15 cellular contexts compared by ENCODE assay signal in the genomic region with DNA sequence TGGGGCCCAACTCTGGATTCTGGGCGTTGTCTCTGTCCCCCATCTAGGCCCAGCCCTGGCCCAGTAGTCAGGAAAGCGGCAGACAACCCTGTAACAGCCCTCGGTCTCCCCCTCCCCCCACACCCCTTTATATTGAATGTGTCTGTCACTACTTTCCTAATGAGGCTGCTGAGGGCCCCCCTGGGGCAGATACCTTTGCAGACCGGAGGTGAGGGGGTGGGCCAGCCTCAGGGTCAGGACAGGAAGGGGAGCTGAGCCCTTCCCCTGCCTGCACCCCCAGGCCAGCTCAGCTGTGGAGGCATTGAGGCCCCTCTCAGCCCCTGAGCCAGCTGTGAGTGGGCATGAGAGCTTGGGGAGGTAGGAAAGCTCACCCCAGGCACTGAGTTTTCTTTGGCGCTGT. TPM values are rescaled to one million over a fixed set of nuclear protein-coding genes. Genes with fewer than 3 reads are reported as not detected.
DNase-seq lines count a peak whose midpoint lies in the region; ATAC-seq and TF ChIP-seq lines count a peak whose summit lies in the region.
"Had no signal": no experiment of that assay in that cellular context is flagged by ENCODE, and none has a peak within 500 bp of the region (broad histone marks: within the 10 kb centered on the region; RNA-seq: fewer than 3 reads in every experiment).

No MANE protein-coding gene starts in this region.

- H2AK5ac ChIP-seq in neuronal stem cell (ENCODE audit: low read depth, low read length): no peak overlapping the region

- H3K4me3 ChIP-seq in mammary epithelial cell (replicated peaks in 1 of 3; ENCODE audit: insufficient read depth in 1 of 3, low read depth in 2 of 3, low read length in 3 of 3) (no peak overlapping the region), dorsolateral prefrontal cortex (no peak overlapping the region), neuronal stem cell (ENCODE audit: low read length in 2 of 2) (no peak overlapping the region), upper lobe of left lung (no peak overlapping the region), testis (no peak overlapping the region)
- H3K4me3 ChIP-seq: thoracic aorta had no signal

- H3K36me3 ChIP-seq in mammary epithelial cell (ENCODE audit: insufficient read depth, low read length) (no peaks in the 10 kb centered on the region), neuronal stem cell (replicated peaks in 1 of 2; ENCODE audit: control insufficient read depth in 2 of 2, insufficient read depth in 2 of 2, low read length in 2 of 2) (peaks cover 0 to 11% of the 10 kb centered on the region in 2 donors), upper lobe of left lung (no peaks in the 10 kb centered on the region), testis (ENCODE audit: low read depth, missing control alignments) (no peaks in the 10 kb centered on the region)
- H3K36me3 ChIP-seq: thoracic aorta had no signal

- H3K4me3 Mint-ChIP-seq in MCF 10A (ENCODE audit: unreplicated experiment): no peak overlapping the region
- H3K4me3 Mint-ChIP-seq in T-helper 2 cell treated with Interferon-gamma antibody and Interleukin-4, amounts not matched to agents 5 μg/mL and 100 μg/mL, for 36 hours: no peak overlapping the region
- H3K4me3 Mint-ChIP-seq in activated T-helper 17 cell treated with anti-CD3 and anti-CD28 coated beads, Interleukin-2, amount 50 U/mL, for 72 hours: no peak overlapping the region

- peaks cover 22% of the 10 kb centered on the region for H3K79me1 ChIP-seq in neuronal stem cell (ENCODE audit: low read depth, low read length)

- peaks cover 54% of the 10 kb centered on the region for H3K4me1 ChIP-seq in mammary epithelial cell (ENCODE audit: insufficient read depth, low read length)
- peaks cover 52 to 54% of the 10 kb centered on the region in 2 donors for H3K4me1 ChIP-seq in neuronal stem cell (ENCODE audit: control insufficient read depth in 2 of 2, insufficient read depth in 1 of 2, low read depth in 1 of 2, low read length in 2 of 2)
- peaks cover 60 to 78% (median 64%) of the 10 kb centered on the region in 4 donors for H3K4me1 ChIP-seq in upper lobe of left lung
- peaks cover 70% of the 10 kb centered on the region for H3K4me1 ChIP-seq in testis

- no peak overlapping the region for H3K9ac ChIP-seq in mammary epithelial cell (ENCODE audit: insufficient read depth, low read length)
- H3K9ac ChIP-seq in neuronal stem cell (ENCODE audit: low read depth, low read length, poor library complexity): peak overlapping the region; percentile 56

- H3K4me2 ChIP-seq in mammary epithelial cell (ENCODE audit: insufficient read depth, low read depth, low read length) (no peak overlapping the region), neuronal stem cell (ENCODE audit: insufficient read depth, low read length, poor library complexity, severe bottlenecking) (peak overlapping the region; percentile 36)

- H3K4me1 Mint-ChIP-seq in MCF 10A (ENCODE audit: insufficient read depth, unreplicated experiment): peaks cover 40% of the 10 kb centered on the region
- peaks cover 25% of the 10 kb centered on the region for H3K4me1 Mint-ChIP-seq in T-helper 2 cell treated with Interferon-gamma antibody and Interleukin-4, amounts not matched to agents 5 μg/mL and 100 μg/mL, for 36 hours (ENCODE audit: low read depth)
- H3K4me1 Mint-ChIP-seq in activated T-helper 17 cell treated with anti-CD3 and anti-CD28 coated beads, Interleukin-2, amount 50 U/mL, for 72 hours: peaks cover 15% of the 10 kb centered on the region

- no peak for TF ChIP-seq EP300 in upper lobe of left lung (IDR thresholded peaks at IDR 0.05)

- H2AFZ ChIP-seq in mammary epithelial cell (ENCODE audit: low read depth, low read length) (no peak overlapping the region), neuronal stem cell (ENCODE audit: low read length) (no peak overlapping the region)

- H2BK120ac ChIP-seq in neuronal stem cell (ENCODE audit: low read depth, low read length): no peak overlapping the region

- intact Hi-C loops in MCF 10A (cut with micrococcal nuclease) (no loop called here), mammary epithelial cell (cut with micrococcal nuclease) (no loop called here), dorsolateral prefrontal cortex (cut with DNase I) (loop anchor here in 1 of 2 donors (5.0 kb wide), 1 partner anchor 39 kb away; no protein-coding TSS in a partner anchor), testis (cut with DNase I; ENCODE audit: low total_unique reads) (no loop called here)

- peaks cover 11% of the 10 kb centered on the region for H3K36me3 Mint-ChIP-seq in MCF 10A (ENCODE audit: insufficient read depth, unreplicated experiment)
- no peaks in the 10 kb centered on the region for H3K36me3 Mint-ChIP-seq in T-helper 2 cell treated with Interferon-gamma antibody and Interleukin-4, amounts not matched to agents 5 μg/mL and 100 μg/mL, for 36 hours (ENCODE audit: low read depth)
- H3K36me3 Mint-ChIP-seq in activated T-helper 17 cell treated with anti-CD3 and anti-CD28 coated beads, Interleukin-2, amount 50 U/mL, for 72 hours (ENCODE audit: low read depth): no peaks in the 10 kb centered on the region

- no peak for ATAC-seq in upper lobe of left lung (ENCODE audit: low FRiP score in 2 of 2)
- no peak for ATAC-seq in activated T-helper 17 cell treated with anti-CD3 and anti-CD28 coated beads, Interleukin-2, amount 50 U/mL, for 72 hours (replicated peaks)
- ATAC-seq: sciatic nerve had no signal

- no peak overlapping the region for H3K23ac ChIP-seq in neuronal stem cell (ENCODE audit: low read depth, low read length, poor library complexity)

- dilution Hi-C loops in mammary epithelial cell (cut with HindIII; ENCODE audit: low sequenced_read_pairs): no loop called here

- 55% methylated on average over 4 of the region's 5 CpGs for WGBS in mammary epithelial cell (ENCODE audit: low coverage, missing lambda C conversion rate)
- no CpG with 5 or more reads among the region's 5 CpGs for WGBS in neuronal stem cell (ENCODE audit: extremely low coverage in 2 of 2, insufficient read length in 2 of 2, insufficient replicate concordance in 1 of 2), 2 donors
- WGBS in upper lobe of left lung, 2 donors: 74 to 76% methylated on average over 5 of the region's 5 CpGs
- WGBS in testis, 2 donors: 79 to 88% methylated on average over 1 to 5 of the region's 5 CpGs

- TF ChIP-seq CTCF in MCF 10A (IDR thresholded peaks at IDR 0.05; ENCODE audit: unreplicated experiment) (no peak), mammary epithelial cell (conservative IDR thresholded peaks at IDR 0.05 in 1 of 2, IDR thresholded peaks at IDR 0.05 in 1 of 2; ENCODE audit: extremely low read depth in 1 of 2, insufficient read depth in 1 of 2, low read depth in 1 of 2, low read length in 2 of 2) (no peak), dorsolateral prefrontal cortex (IDR thresholded peaks at IDR 0.05 in 54 of 56, conservative IDR thresholded peaks at IDR 0.05 in 2 of 56; ENCODE audit: low read depth in 1 of 56, partially characterized antibody in 56 of 56) (no peak), upper lobe of left lung (IDR thresholded peaks at IDR 0.05) (no peak), testis (IDR thresholded peaks at IDR 0.05) (no peak)

- H2BK12ac ChIP-seq in neuronal stem cell (ENCODE audit: low read length): no peak overlapping the region

- TF ChIP-seq POLR2A in upper lobe of left lung (IDR thresholded peaks at IDR 0.05) (no peak), testis (IDR thresholded peaks at IDR 0.05) (no peak)

- POLR2A ChIA-PET in MCF 10A (lab: Yijun Ruan, JAX): interaction anchor here (0.7 kb wide), 1 partner anchor 14 kb away, joined by 3 read pairs; no protein-coding TSS in a partner anchor

- no peak overlapping the region for H3K27ac ChIP-seq in mammary epithelial cell (ENCODE audit: insufficient read depth, low read depth, low read length)
- H3K27ac ChIP-seq in dorsolateral prefrontal cortex: peak overlapping the region in 45 of 59 donors; percentile 4 to 99 (median 57)
- H3K27ac ChIP-seq in neuronal stem cell (replicated peaks; ENCODE audit: low read length): no peak overlapping the region
- H3K27ac ChIP-seq in upper lobe of left lung: peak overlapping the region; percentile 3 to 97 (median 51)
- H3K27ac ChIP-seq in testis: no peak overlapping the region

- H3K9me3 ChIP-seq in mammary epithelial cell (replicated peaks; ENCODE audit: insufficient read depth, low read length): no peaks in the 10 kb centered on the region
- no peaks in the 10 kb centered on the region for H3K9me3 ChIP-seq in neuronal stem cell (replicated peaks in 1 of 2; ENCODE audit: control insufficient read depth in 2 of 2, insufficient read depth in 1 of 2, low read depth in 1 of 2, low read length in 2 of 2)
- H3K9me3 ChIP-seq in upper lobe of left lung: no peaks in the 10 kb centered on the region
- no peaks in the 10 kb centered on the region for H3K9me3 ChIP-seq in testis
- H3K9me3 ChIP-seq: thoracic aorta had no signal

- in situ Hi-C loops in mammary epithelial cell (cut with MboI; ENCODE audit: low sequenced_read_pairs in 2 of 2): loop anchor here in 1 of 2 donors (25.0 kb wide), 2 partner anchors 114 to 339 kb away; partner anchors contain the start of genes ATPAF2 and GID4

- no peak overlapping the region for H2BK15ac ChIP-seq in neuronal stem cell (ENCODE audit: low read length)

- peak overlapping the region; percentile 78 for H3K27ac Mint-ChIP-seq in MCF 10A (ENCODE audit: low read depth, unreplicated experiment)
- H3K27ac Mint-ChIP-seq in T-helper 2 cell treated with Interferon-gamma antibody and Interleukin-4, amounts not matched to agents 5 μg/mL and 100 μg/mL, for 36 hours: no peak overlapping the region
- no peak overlapping the region for H3K27ac Mint-ChIP-seq in activated T-helper 17 cell treated with anti-CD3 and anti-CD28 coated beads, Interleukin-2, amount 50 U/mL, for 72 hours

- no peaks in the 10 kb centered on the region for H3K9me3 Mint-ChIP-seq in MCF 10A (ENCODE audit: unreplicated experiment)
- no peaks in the 10 kb centered on the region for H3K9me3 Mint-ChIP-seq in T-helper 2 cell treated with Interferon-gamma antibody and Interleukin-4, amounts not matched to agents 5 μg/mL and 100 μg/mL, for 36 hours
- no peaks in the 10 kb centered on the region for H3K9me3 Mint-ChIP-seq in activated T-helper 17 cell treated with anti-CD3 and anti-CD28 coated beads, Interleukin-2, amount 50 U/mL, for 72 hours

- H3K27me3 ChIP-seq in mammary epithelial cell (ENCODE audit: insufficient read depth, low read length) (no peaks in the 10 kb centered on the region), dorsolateral prefrontal cortex (no peaks in the 10 kb centered on the region), neuronal stem cell (ENCODE audit: control insufficient read depth in 3 of 3, insufficient read depth in 3 of 3, low read depth in 1 of 3, low read length in 3 of 3) (peaks cover 0 to 24% (median 0%) of the 10 kb centered on the region in 3 experiments), upper lobe of left lung (no peaks in the 10 kb centered on the region), testis (no peaks in the 10 kb centered on the region)

- H3K27me3 Mint-ChIP-seq in MCF 10A (ENCODE audit: insufficient read depth, unreplicated experiment): no peaks in the 10 kb centered on the region
- H3K27me3 Mint-ChIP-seq in T-helper 2 cell treated with Interferon-gamma antibody and Interleukin-4, amounts not matched to agents 5 μg/mL and 100 μg/mL, for 36 hours (ENCODE audit: low read depth): no peaks in the 10 kb centered on the region
- H3K27me3 Mint-ChIP-seq in activated T-helper 17 cell treated with anti-CD3 and anti-CD28 coated beads, Interleukin-2, amount 50 U/mL, for 72 hours: no peaks in the 10 kb centered on the region

- CTCF ChIA-PET in MCF 10A (lab: Yijun Ruan, JAX): no interaction called here
- CTCF ChIA-PET in mammary epithelial cell (lab: Charles Lee; ENCODE audit: low non-redundant PET): no interaction called here

- no peak overlapping the region for H3K18ac ChIP-seq in neuronal stem cell (ENCODE audit: low read length)

- DNase-seq in MCF 10A (ENCODE audit: unreplicated experiment): no peak
- no peak for DNase-seq in mammary epithelial cell
- DNase-seq in dorsolateral prefrontal cortex: no peak
- no peak for DNase-seq in neuronal stem cell (ENCODE audit: low spot score)
- no peak for DNase-seq in upper lobe of left lung
- no peak for DNase-seq in T-helper 2 cell treated with Interferon-gamma antibody and Interleukin-4, amounts not matched to agents 5 μg/mL and 100 μg/mL, for 36 hours (ENCODE audit: low spot score)
- no peak for DNase-seq in testis
- DNase-seq: activated CD4-positive, alpha-beta T cell treated with anti-CD3 and anti-CD28 coated beads, Interleukin-2, amount 50 U/mL, for 1 hour; DMS53; midbrain; MM.1S; T-helper 1 cell had no signal

- no peaks in the 10 kb centered on the region for H4K20me1 ChIP-seq in mammary epithelial cell (ENCODE audit: insufficient read depth, low read length)

- H3K14ac ChIP-seq in neuronal stem cell (ENCODE audit: low read length): no peak overlapping the region

- BruUV-seq in MCF 10A (replicated peaks; lab: Mats Ljungman, UMichigan): no TSS peak
- BruUV-seq in mammary epithelial cell (replicated peaks; lab: Mats Ljungman, UMichigan): no TSS peak

- no peak overlapping the region for H3K4ac ChIP-seq in neuronal stem cell (ENCODE audit: low read length)

- H4K91ac ChIP-seq in neuronal stem cell (ENCODE audit: low read depth, low read length, poor library complexity): no peak overlapping the region

- no peak overlapping the region for H4K8ac ChIP-seq in neuronal stem cell (ENCODE audit: low read depth, low read length)

- H3K79me2 ChIP-seq in mammary epithelial cell (ENCODE audit: insufficient read depth, low read length): peaks cover 91% of the 10 kb centered on the region

- H2BK5ac ChIP-seq in neuronal stem cell (ENCODE audit: low read length): no peak overlapping the region

RNA-seq across cellular contexts. Expression of gene RAI1, which starts 17.1 kb away (rescaled TPM):
- total RNA-seq in MCF 10A (2022) (30.4 and 34.6 TPM in 2 replicates), mammary epithelial cell (10 to 100 TPM; 23.8 to 41.9 TPM), dorsolateral prefrontal cortex (10 to 100 TPM; 36.4 to 86.1 (median 56.3) TPM), upper lobe of left lung (10 to 100 TPM; 33.8 to 76.6 (median 41.2) TPM), testis (10 to 100 TPM; 42.8 to 44.5 TPM)
- polyA plus RNA-seq in mammary epithelial cell (4.9 TPM), testis (ENCODE audit: insufficient read depth, low read depth, low replicate concordance) (17.5 TPM)
- 8.5 TPM for polyA minus RNA-seq in mammary epithelial cell
- polyA plus RNA-seq in neuronal stem cell (2013, experiment 1 of 2): 15.1 TPM
- polyA plus RNA-seq in neuronal stem cell (2013, experiment 2 of 2): 16.0 TPM
- 10 to 100 TPM in 1 of 2 donors, 1 to 10 TPM in 1; 7.0 to 16.0 TPM for total RNA-seq in activated T-helper 17 cell treated with anti-CD3 and anti-CD28 coated beads, Interleukin-2, amount 50 U/mL, for 72 hours

Comparison
In these comparisons a context has a peak if more than half of its experiments do, and no peak if none do; other contexts are left out.
1. H3K27ac ChIP-seq: peak in dorsolateral prefrontal cortex (45 of 59) and upper lobe of left lung (4 of 4); none in mammary epithelial cell (single experiment), neuronal stem cell (single experiment) and testis (0 of 2).